Comparison of ENCODE assay signal across 29 cellular contexts in the genomic region with DNA sequence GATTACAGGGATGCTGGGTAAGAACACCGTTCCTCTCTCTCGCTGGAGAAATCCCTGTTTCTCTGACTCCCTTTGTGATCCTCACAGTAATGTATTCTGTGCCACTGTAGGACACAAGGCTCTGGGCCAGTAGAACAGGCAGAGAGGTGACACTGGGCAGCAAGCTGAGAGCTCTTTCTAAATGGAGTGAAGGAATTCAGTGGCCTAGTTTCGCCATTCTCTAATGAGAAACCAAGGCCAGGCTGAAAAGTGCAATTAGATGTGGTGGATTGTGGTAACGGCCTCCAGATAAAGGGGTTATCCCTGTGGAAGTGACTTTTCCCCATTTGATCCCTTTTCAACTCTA. TPM values are rescaled to one million over a fixed set of nuclear protein-coding genes. Genes with fewer than 3 reads are reported as not detected.
DNase-seq lines count a peak whose midpoint lies in the region; ATAC-seq and TF ChIP-seq lines count a peak whose summit lies in the region.
"Had no signal": no experiment of that assay in that cellular context is flagged by ENCODE, and none has a peak within 500 bp of the region (broad histone marks: within the 10 kb centered on the region; RNA-seq: fewer than 3 reads in every experiment).

No MANE protein-coding gene starts in this region.

- H3K4me3 ChIP-seq in Caco-2 (ENCODE audit: low read depth, low read length), result no peak overlapping the region
- H3K4me3 ChIP-seq in stomach, result no peak overlapping the region
- H3K4me3 ChIP-seq: esophagus squamous epithelium, GM23248, heart left ventricle, lung, ovary, tibial nerve had no signal

- H3K27me3 Mint-ChIP-seq in Caco-2 (ENCODE audit: insufficient read depth, unreplicated experiment) (no peaks in the 10 kb centered on the region), brain (no peaks in the 10 kb centered on the region)
- H3K27me3 Mint-ChIP-seq: activated CD8-positive, alpha-beta T cell treated with anti-CD3 and anti-CD28 coated beads for 36 hours; activated naive CD4-positive, alpha-beta T cell treated with anti-CD3 and anti-CD28 coated beads, Interleukin-2, amount 50 U/mL, for 24 hours; CD4-positive, CD25-positive, alpha-beta regulatory T cell; stimulated activated naive CD8-positive, alpha-beta T cell treated with anti-CD3 and anti-CD28 coated beads, Interleukin-15, amount 100 ng/mL, for 72 hours had no signal

- H3K27ac Mint-ChIP-seq in Caco-2 (ENCODE audit: unreplicated experiment), result peak overlapping the region; percentile 49
- peak overlapping the region in 3 of 5 experiments; percentile 81 to 86 (median 81) for H3K27ac Mint-ChIP-seq in brain
- H3K27ac Mint-ChIP-seq: CD4-positive, CD25-positive, alpha-beta regulatory T cell; nephron had no signal

- CTCF ChIA-PET in Caco-2 (lab: Charles Lee), result no interaction called here

- H3K4me1 ChIP-seq in Caco-2 (peaks cover 22% of the 10 kb centered on the region), stomach (peaks cover 0 to 15% (median 0%) of the 10 kb centered on the region in 4 donors)
- H3K4me1 ChIP-seq: foreskin keratinocyte had no signal

- no peak for TF ChIP-seq POLR2A in stomach (IDR thresholded peaks at IDR 0.05)

- H3K36me3 ChIP-seq in Caco-2 (ENCODE audit: control insufficient read depth, insufficient read depth, low read length) (peaks cover 2% of the 10 kb centered on the region; the same call in 1 of the 2 replicates), stomach (peaks cover 28 to 96% (median 88%) of the 10 kb centered on the region in 4 donors)
- H3K36me3 ChIP-seq: ovary had no signal

- H3K4me3 Mint-ChIP-seq in Caco-2 (ENCODE audit: unreplicated experiment) (no peak overlapping the region), brain (peak overlapping the region in 1 of 5 experiments; percentile 24)
- H3K4me3 Mint-ChIP-seq: activated CD8-positive, alpha-beta T cell treated with anti-CD3 and anti-CD28 coated beads for 36 hours; activated naive CD4-positive, alpha-beta T cell treated with anti-CD3 and anti-CD28 coated beads, Interleukin-2, amount 50 U/mL, for 24 hours; CD4-positive, CD25-positive, alpha-beta regulatory T cell; nephron; stimulated activated naive CD8-positive, alpha-beta T cell treated with anti-CD3 and anti-CD28 coated beads, Interleukin-15, amount 100 ng/mL, for 72 hours had no signal

- DNase-seq in Caco-2 (no peak), superior temporal gyrus (ENCODE audit: extremely low spot score) (peak; percentile 22), stomach (no peak)
- no peak for DNase-seq in activated CD4-positive, alpha-beta T cell treated with anti-CD3 and anti-CD28 coated beads, Interleukin-2, amount 50 U/mL, for 1 hour
- DNase-seq: activated CD8-positive, alpha-beta T cell treated with anti-CD3 and anti-CD28 coated beads for 36 hours; aorta; CD4-positive, CD25-positive, alpha-beta regulatory T cell; dermis blood vessel endothelial cell; esophagus squamous epithelium; foreskin keratinocyte; GM23248; heart left ventricle; kidney glomerular epithelial cell; NCI-H146; NCI-H226; NCI-H526 treated with DMSO at 0.1 percent for 48 hours; ovary; SHP77; stimulated activated CD4-positive, alpha-beta T cell treated with anti-CD3 and anti-CD28 coated beads, Interleukin-2, amount 100 ng/mL, for 24 hours; stimulated activated naive CD8-positive, alpha-beta T cell treated with anti-CD3 and anti-CD28 coated beads, Interleukin-15, amount 100 ng/mL, for 72 hours; T-helper 2 cell had no signal

- TF ChIP-seq EP300 in stomach (IDR thresholded peaks at IDR 0.05), result no peak

- H3K9me3 Mint-ChIP-seq in Caco-2 (ENCODE audit: unreplicated experiment) (no peaks in the 10 kb centered on the region), brain (no peaks in the 10 kb centered on the region)
- H3K9me3 Mint-ChIP-seq: activated CD8-positive, alpha-beta T cell treated with anti-CD3 and anti-CD28 coated beads for 36 hours; activated naive CD4-positive, alpha-beta T cell treated with anti-CD3 and anti-CD28 coated beads, Interleukin-2, amount 50 U/mL, for 24 hours; CD4-positive, CD25-positive, alpha-beta regulatory T cell; nephron; stimulated activated naive CD8-positive, alpha-beta T cell treated with anti-CD3 and anti-CD28 coated beads, Interleukin-15, amount 100 ng/mL, for 72 hours had no signal

- TF ChIP-seq CTCF in Caco-2 (IDR thresholded peaks at IDR 0.05; ENCODE audit: insufficient read depth in 1 of 2, low read depth in 1 of 2, low read length in 1 of 2, severe bottlenecking in 1 of 2, unreplicated experiment in 1 of 2) (no peak), brain (conservative IDR thresholded peaks at IDR 0.05) (no peak), stomach (IDR thresholded peaks at IDR 0.05) (no peak)

- no peaks in the 10 kb centered on the region for H3K9me3 ChIP-seq in Caco-2
- no peaks in the 10 kb centered on the region for H3K9me3 ChIP-seq in stomach
- H3K9me3 ChIP-seq: esophagus squamous epithelium, heart left ventricle, ovary, tibial nerve had no signal

- peaks cover 13% of the 10 kb centered on the region for H3K4me1 Mint-ChIP-seq in Caco-2 (ENCODE audit: low read depth, unreplicated experiment)
- peaks cover 12% of the 10 kb centered on the region for H3K4me1 Mint-ChIP-seq in brain
- H3K4me1 Mint-ChIP-seq: activated naive CD4-positive, alpha-beta T cell treated with anti-CD3 and anti-CD28 coated beads, Interleukin-2, amount 50 U/mL, for 24 hours; nephron had no signal

- peak overlapping the region; percentile 87 for H3K27ac ChIP-seq in layer of hippocampus (ENCODE audit: low read depth, low read length)
- H3K27ac ChIP-seq in stomach, result peak overlapping the region in 1 of 5 donors; percentile 11
- H3K27ac ChIP-seq: esophagus squamous epithelium, foreskin keratinocyte, GM23248, ovary had no signal

- intact Hi-C loops in Caco-2 (cut with micrococcal nuclease; ENCODE audit: unreplicated experiment) (no loop called here), stomach (cut with DNase I; ENCODE audit: low total_unique reads) (no loop called here)

- 92 to 96% (median 94%) methylated on average over 4 of the region's 4 CpGs for WGBS in stomach, 5 donors

- no TSS peak for BruUV-seq in Caco-2 (replicated peaks; lab: Mats Ljungman, UMichigan)

- no peaks in the 10 kb centered on the region for H3K27me3 ChIP-seq in Caco-2 (replicated peaks; ENCODE audit: control insufficient read depth, insufficient read depth, low read length)
- H3K27me3 ChIP-seq in layer of hippocampus (ENCODE audit: control insufficient read depth, insufficient read depth, low read length), result no peaks in the 10 kb centered on the region
- H3K27me3 ChIP-seq in stomach, result no peaks in the 10 kb centered on the region
- H3K27me3 ChIP-seq: esophagus squamous epithelium, foreskin keratinocyte, heart left ventricle, ovary, tibial nerve had no signal

- ATAC-seq in HG02938 (IDR thresholded peaks at IDR 0.05; ENCODE audit: unreplicated experiment), result no peak
- ATAC-seq: activated CD4-positive, CD25-positive, alpha-beta regulatory T cell treated with anti-CD3 and anti-CD28 coated beads, Interleukin-2, amount 50 U/mL, for 24 hours; activated CD8-positive, alpha-beta T cell treated with anti-CD3 and anti-CD28 coated beads for 36 hours; foreskin keratinocyte; stimulated activated naive CD8-positive, alpha-beta T cell treated with anti-CD3 and anti-CD28 coated beads, Interleukin-15, amount 100 ng/mL, for 72 hours had no signal

- H3K36me3 Mint-ChIP-seq in Caco-2 (ENCODE audit: insufficient read depth, unreplicated experiment) (peaks cover 17% of the 10 kb centered on the region), brain (peaks cover 62% of the 10 kb centered on the region)

- POLR2A ChIA-PET in Caco-2 (lab: Charles Lee), result no interaction called here

RNA-seq across cellular contexts. Expression of gene KCTD7, which starts 12.8 kb away (rescaled TPM):
- total RNA-seq in Caco-2 (2022) (17.0 and 17.3 TPM in 2 replicates), stomach (10 to 100 TPM in 2 of 5 donors, 1 to 10 TPM in 3; 1.7 to 17.5 (median 7.4) TPM)
- polyA plus RNA-seq in brain (ENCODE audit: insufficient read depth, low read depth, low replicate concordance) (21.5 TPM), stomach (1 to 10 TPM; 2.7 to 5.0 (median 4.0) TPM)
